In genomic region chr17:8746501-8747236, GRCh38 we compare ENCODE assay signal across 8 cellular contexts. TPM values are rescaled to one million over a fixed set of nuclear protein-coding genes. Genes with fewer than 3 reads are reported as not detected.
DNase-seq lines count a peak whose midpoint lies in the region; ATAC-seq and TF ChIP-seq lines count a peak whose summit lies in the region.

No MANE protein-coding gene starts in this region.

- no peak overlapping the region for H3K9ac ChIP-seq in PC-3 (ENCODE audit: low read length)

- intact Hi-C loops in PC-3 (cut with micrococcal nuclease) (loop anchor here (2.0 kb wide), 1 partner anchor 336 kb away; no protein-coding TSS in a partner anchor), gastrocnemius medialis (cut with DNase I; ENCODE audit: low total_unique reads) (loop anchor here (10.0 kb wide), 1 partner anchor 172 kb away; no protein-coding TSS in a partner anchor)

- CTCF ChIA-PET in PC-3 (lab: Charles Lee), result interaction anchor here (1.5 kb wide), 1 partner anchor 116 kb away, joined by 11 read pairs; the partner anchor contains the start of gene MYH10

- TF ChIP-seq CTCF in GM12875 (IDR thresholded peaks at IDR 0.05; ENCODE audit: borderline replicate concordance, insufficient read depth, low read depth, low read length), result no peak
- TF ChIP-seq CTCF in PC-3 (conservative IDR thresholded peaks at IDR 0.05; ENCODE audit: low read depth, low read length), result no peak
- no peak for TF ChIP-seq CTCF in fibroblast of pulmonary artery (IDR thresholded peaks at IDR 0.05; ENCODE audit: low read length, missing control alignments)
- TF ChIP-seq CTCF in gastrocnemius medialis (IDR thresholded peaks at IDR 0.05 in 4 of 5, conservative IDR thresholded peaks at IDR 0.05 in 1 of 5), result no peak

- ATAC-seq in PC-3 (peak; percentile 11; the same call in 1 of the 2 replicates), gastrocnemius medialis (no peak)

- POLR2A ChIA-PET in PC-3 (lab: Charles Lee; ENCODE audit: unreplicated experiment), result no interaction called here

- H3K9me3 ChIP-seq in PC-3 (ENCODE audit: low read length) (no peaks in the 10 kb centered on the region), gastrocnemius medialis (no peaks in the 10 kb centered on the region)

- no TSS peak for BruUV-seq in PC-3 (replicated peaks; lab: Mats Ljungman, UMichigan)

- DNase-seq in PC-3 (no peak), fibroblast of pulmonary artery (ENCODE audit: low read depth) (no peak), gastrocnemius medialis (no peak), activated gamma-delta T cell treated with Interleukin-2 at 50 U/mL for 16 hours (no peak), HUDEP-2 (lab: John Stamatoyannopoulos, UW; ENCODE audit: unreplicated experiment in 76 of 76) (no peak), NCI-H2107 (lab: John Stamatoyannopoulos, UW) (no peak), NCI-H748 treated with DMSO at 0.1 percent for 48 hours (lab: John Stamatoyannopoulos, UW) (no peak)

- H3K36me3 ChIP-seq in PC-3 (ENCODE audit: low read depth, low read length), result no peaks in the 10 kb centered on the region
- H3K36me3 ChIP-seq in gastrocnemius medialis, result no peaks in the 10 kb centered on the region

- H3K79me2 ChIP-seq in PC-3 (ENCODE audit: low read length), result no peaks in the 10 kb centered on the region

- in situ Hi-C loops in gastrocnemius medialis (cut with MboI; ENCODE audit: low sequenced_read_pairs in 4 of 4), result loop anchor here (5.0 to 25.0 kb wide), 4 partner anchors 159 to 334 kb away; no protein-coding TSS in a partner anchor

- H3K27me3 ChIP-seq in PC-3 (ENCODE audit: low read length) (no peaks in the 10 kb centered on the region), gastrocnemius medialis (peaks cover 0 to 2% (median 0%) of the 10 kb centered on the region in 3 donors)

- H3F3A ChIP-seq in PC-3 (ENCODE audit: low read length, unreplicated experiment), result no peaks in the 10 kb centered on the region

- no peak for TF ChIP-seq POLR2A in gastrocnemius medialis (IDR thresholded peaks at IDR 0.05)

- H2AFZ ChIP-seq in PC-3 (ENCODE audit: low read length), result peak overlapping the region; percentile 71

- no peaks in the 10 kb centered on the region for H3K4me1 ChIP-seq in PC-3 (ENCODE audit: insufficient read depth, low read length)
- peaks cover 0 to 10% of the 10 kb centered on the region in 2 donors for H3K4me1 ChIP-seq in gastrocnemius medialis

- no peaks in the 10 kb centered on the region for H3K9me2 ChIP-seq in PC-3 (replicated peaks; ENCODE audit: low read length)

- no peak overlapping the region for H3K27ac ChIP-seq in PC-3 (ENCODE audit: low read length)
- no peak overlapping the region for H3K27ac ChIP-seq in gastrocnemius medialis

- peak overlapping the region; percentile 91 for H3K4me2 ChIP-seq in PC-3 (ENCODE audit: low read length)

- H4K20me1 ChIP-seq in PC-3 (ENCODE audit: low read length), result no peaks in the 10 kb centered on the region

- H3K4me3 ChIP-seq in GM12875 (ENCODE audit: low read depth, low read length) (peak overlapping the region; percentile 49), PC-3 (ENCODE audit: low read length) (peak overlapping the region; percentile 68), fibroblast of pulmonary artery (replicated peaks; ENCODE audit: low read depth, low read length) (peak overlapping the region; percentile 60), gastrocnemius medialis (peak overlapping the region; percentile 62 to 73 (median 66))

RNA-seq across cellular contexts. Expression of gene CCDC42, which starts 2.0 kb away (rescaled TPM):
- not detected in 2 replicates for total RNA-seq in PC-3 (2014; rRNA removed)
- total RNA-seq in gastrocnemius medialis, result not detected

RNA-seq across cellular contexts. Expression of gene SPDYE4, which starts 11.7 kb away (rescaled TPM):
- total RNA-seq in PC-3 (2014; rRNA removed) (not detected in 2 replicates), gastrocnemius medialis (not detected)

RNA-seq across cellular contexts. Expression of gene MFSD6L, which starts 52.5 kb away (rescaled TPM):
- 0.07 TPM in 1 of 2 replicates, not detected in the other for total RNA-seq in PC-3 (2014; rRNA removed)
- total RNA-seq in gastrocnemius medialis, result not detected
